ENCODE assay signal across 1 cellular context in the genomic region with DNA sequence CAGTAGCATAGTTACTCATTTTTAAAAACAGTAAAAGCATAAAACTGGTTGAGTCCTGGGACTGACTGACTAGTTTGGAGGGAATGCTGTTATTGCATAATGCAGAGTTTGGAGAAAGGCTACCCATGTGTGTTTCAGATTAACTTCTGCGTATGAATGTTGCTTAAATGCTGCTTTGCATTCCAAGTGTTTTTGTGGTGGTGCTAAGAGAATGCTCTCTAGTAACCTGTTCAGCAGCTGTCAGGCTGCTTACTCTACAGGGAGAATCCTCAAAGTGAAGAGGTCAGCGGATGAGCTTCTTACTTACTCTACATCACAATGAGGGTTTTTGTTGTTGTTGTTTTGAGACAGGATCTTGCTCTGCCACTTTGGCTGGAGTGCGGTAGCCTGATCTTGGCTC.
TF ChIP-seq lines count a peak whose summit lies in the region.

No MANE protein-coding gene starts in this region.

TF ChIP-seq in HEK293, 187 proteins besides CTCF, POLR2A, EP300 and RAD21:
- TF ChIP-seq MYNN (tag by site-specific recombination; IDR thresholded peaks at IDR 0.05; ENCODE audit: borderline replicate concordance) (no peak), PRDM1 (tag by site-specific recombination; IDR thresholded peaks at IDR 0.05) (0 out of 2 replicates have a peak, but pooled peaks have one; percentile 19)
- TF ChIP-seq, protein P1, sequence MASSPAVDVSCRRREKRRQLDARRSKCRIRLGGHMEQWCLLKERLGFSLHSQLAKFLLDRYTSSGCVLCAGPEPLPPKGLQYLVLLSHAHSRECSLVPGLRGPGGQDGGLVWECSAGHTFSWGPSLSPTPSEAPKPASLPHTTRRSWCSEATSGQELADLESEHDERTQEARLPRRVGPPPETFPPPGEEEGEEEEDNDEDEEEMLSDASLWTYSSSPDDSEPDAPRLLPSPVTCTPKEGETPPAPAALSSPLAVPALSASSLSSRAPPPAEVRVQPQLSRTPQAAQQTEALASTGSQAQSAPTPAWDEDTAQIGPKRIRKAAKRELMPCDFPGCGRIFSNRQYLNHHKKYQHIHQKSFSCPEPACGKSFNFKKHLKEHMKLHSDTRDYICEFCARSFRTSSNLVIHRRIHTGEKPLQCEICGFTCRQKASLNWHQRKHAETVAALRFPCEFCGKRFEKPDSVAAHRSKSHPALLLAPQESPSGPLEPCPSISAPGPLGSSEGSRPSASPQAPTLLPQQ (tag by site-specific recombination; IDR thresholded peaks at IDR 0.05): no peak
TF ChIP-seq in HEK293: peak in this region for 1.
